31 cellular contexts compared by ENCODE assay signal in genomic region chr20:58155148-58155925, GRCh38.
DNase-seq lines count a peak whose midpoint lies in the region; ATAC-seq and TF ChIP-seq lines count a peak whose summit lies in the region.
"Had no signal": no experiment of that assay in that cellular context is flagged by ENCODE, and none has a peak within 500 bp of the region (broad histone marks: within the 10 kb centered on the region; RNA-seq: fewer than 3 reads in every experiment).

No MANE protein-coding gene starts in this region.

- TF ChIP-seq CTCF in NB4 (IDR thresholded peaks at IDR 0.05; ENCODE audit: low read depth, low read length) (peak; percentile 1), epithelial cell of proximal tubule (conservative IDR thresholded peaks at IDR 0.05; ENCODE audit: low read depth, low read length) (peak; percentile 30)

- H3K4me1 ChIP-seq in neuronal stem cell (ENCODE audit: control insufficient read depth in 2 of 2, insufficient read depth in 1 of 2, low read depth in 1 of 2, low read length in 2 of 2) = peaks cover 0 to 9% of the 10 kb centered on the region in 2 donors
- H3K4me1 ChIP-seq: gastrocnemius medialis, pancreas, testis had no signal

- ATAC-seq in natural killer cell treated with Interleukin-12 subunit alpha and Interleukin-12 subunit beta and Interleukin-15 and Interleukin-18, amount 100 ng/mL, for 72 hours = no peak
- ATAC-seq: activated CD8-positive, alpha-beta T cell treated with anti-CD3 and anti-CD28 coated beads for 36 hours; gastrocnemius medialis; pancreas; Right ventricle myocardium inferior had no signal

- H3K4me3 Mint-ChIP-seq in natural killer cell treated with Interleukin-12 subunit alpha and Interleukin-12 subunit beta and Interleukin-15 and Interleukin-18, amount 100 ng/mL, for 72 hours = no peak overlapping the region
- H3K4me3 Mint-ChIP-seq: activated CD8-positive, alpha-beta T cell treated with anti-CD3 and anti-CD28 coated beads for 36 hours; activated naive CD4-positive, alpha-beta T cell treated with anti-CD3 and anti-CD28 coated beads, Interleukin-2, amount 10 ng/mL, durations not matched to agents 7 days and 5 days; nephron progenitor cell; stimulated activated naive CD8-positive, alpha-beta T cell treated with anti-CD3 and anti-CD28 coated beads, Interleukin-15, Interleukin-2, amounts not matched to agents 100 ng/mL and 50 ng/mL, for 24 hours had no signal

- H3K27ac Mint-ChIP-seq in natural killer cell treated with Interleukin-12 subunit alpha and Interleukin-12 subunit beta and Interleukin-15 and Interleukin-18, amount 100 ng/mL, for 72 hours = no peak overlapping the region
- H3K27ac Mint-ChIP-seq: activated CD8-positive, alpha-beta T cell treated with anti-CD3 and anti-CD28 coated beads for 36 hours; activated naive CD4-positive, alpha-beta T cell treated with anti-CD3 and anti-CD28 coated beads, Interleukin-2, amount 10 ng/mL, durations not matched to agents 7 days and 5 days; nephron progenitor cell; stimulated activated naive CD8-positive, alpha-beta T cell treated with anti-CD3 and anti-CD28 coated beads, Interleukin-15, Interleukin-2, amounts not matched to agents 100 ng/mL and 50 ng/mL, for 24 hours had no signal

- no peaks in the 10 kb centered on the region for H3K36me3 Mint-ChIP-seq in natural killer cell treated with Interleukin-12 subunit alpha and Interleukin-12 subunit beta and Interleukin-15 and Interleukin-18, amount 100 ng/mL, for 72 hours
- H3K36me3 Mint-ChIP-seq: activated naive CD4-positive, alpha-beta T cell treated with anti-CD3 and anti-CD28 coated beads, Interleukin-2, amount 10 ng/mL, durations not matched to agents 7 days and 5 days had no signal

- no peak overlapping the region for H3K4me2 ChIP-seq in neuronal stem cell (ENCODE audit: insufficient read depth, low read length, poor library complexity, severe bottlenecking)
- H3K4me2 ChIP-seq: PC-9, SK-N-SH had no signal

- no peak overlapping the region for H2BK12ac ChIP-seq in neuronal stem cell (ENCODE audit: low read length)

- H2BK5ac ChIP-seq in neuronal stem cell (ENCODE audit: low read length) = no peak overlapping the region

- no peaks in the 10 kb centered on the region for H3K9me3 ChIP-seq in neuronal stem cell (replicated peaks in 1 of 2; ENCODE audit: control insufficient read depth in 2 of 2, insufficient read depth in 1 of 2, low read depth in 1 of 2, low read length in 2 of 2)
- H3K9me3 ChIP-seq: gastrocnemius medialis, pancreas, SK-N-SH, testis had no signal

- no peak overlapping the region for H2AK5ac ChIP-seq in neuronal stem cell (ENCODE audit: low read depth, low read length)

- H3K9ac ChIP-seq in neuronal stem cell (ENCODE audit: low read depth, low read length, poor library complexity) = no peak overlapping the region
- H3K9ac ChIP-seq: SK-N-SH had no signal

- TF ChIP-seq POLR2A in NB4 (IDR thresholded peaks at IDR 0.05; ENCODE audit: extremely low read depth, insufficient read length) = no peak

- DNase-seq in DMS 273 (lab: John Stamatoyannopoulos, UW; ENCODE audit: unreplicated experiment) (peak; percentile 5), DMS 273 treated with DMSO at 0.1 percent for 48 hours (lab: John Stamatoyannopoulos, UW) (no peak), NB4 (ENCODE audit: low read depth) (no peak), epithelial cell of proximal tubule (ENCODE audit: low read depth) (no peak), neuronal stem cell (ENCODE audit: low spot score) (no peak), NCI-H2196 (lab: John Stamatoyannopoulos, UW; ENCODE audit: unreplicated experiment) (no peak)
- DNase-seq in natural killer cell treated with Interleukin-12 subunit alpha and Interleukin-12 subunit beta and Interleukin-15 and Interleukin-18, amount 100 ng/mL, for 72 hours (ENCODE audit: low spot score) = no peak
- DNase-seq in activated T-cell treated with anti-CD3 and anti-CD28 coated beads, Interleukin-2, amount 50 U/mL, for 48 hours = no peak
- DNase-seq: activated CD4-positive, CD25-positive, alpha-beta regulatory T cell treated with anti-CD3 and anti-CD28 coated beads, Interleukin-2, amount 50 U/mL, for 72 hours; activated CD8-positive, alpha-beta memory T cell treated with anti-CD3 and anti-CD28 coated beads, Interleukin-2, amount 50 U/mL, for 48 hours; activated CD8-positive, alpha-beta T cell treated with anti-CD3 and anti-CD28 coated beads for 36 hours; activated naive CD4-positive, alpha-beta T cell treated with anti-CD3 and anti-CD28 coated beads, Interleukin-2, amount 10 ng/mL, durations not matched to agents 7 days and 5 days; amygdala; DND-41; dorsolateral prefrontal cortex; gastrocnemius medialis; NCI-H1092; NCI-H1694; NCI-H446; NCI-H774; nephron progenitor cell; pancreas; PC-9; retina; SK-N-SH; stimulated activated CD4-positive, alpha-beta T cell treated with anti-CD3 and anti-CD28 coated beads, Interleukin-1b, Interleukin-23, amount 100 ng/mL, for 48 hours; testis had no signal

- no peaks in the 10 kb centered on the region for H3K4me1 Mint-ChIP-seq in natural killer cell treated with Interleukin-12 subunit alpha and Interleukin-12 subunit beta and Interleukin-15 and Interleukin-18, amount 100 ng/mL, for 72 hours (ENCODE audit: low read depth in 2 of 2)
- H3K4me1 Mint-ChIP-seq: activated naive CD4-positive, alpha-beta T cell treated with anti-CD3 and anti-CD28 coated beads, Interleukin-2, amount 10 ng/mL, durations not matched to agents 7 days and 5 days had no signal

- H4K8ac ChIP-seq in neuronal stem cell (ENCODE audit: low read depth, low read length) = no peak overlapping the region

- H3K79me1 ChIP-seq in neuronal stem cell (ENCODE audit: low read depth, low read length) = no peaks in the 10 kb centered on the region

- H3K4me3 ChIP-seq in NB4 (ENCODE audit: low read depth, low read length) = no peak overlapping the region
- H3K4me3 ChIP-seq in epithelial cell of proximal tubule (ENCODE audit: low read depth, low read length) = no peak overlapping the region
- H3K4me3 ChIP-seq in neuronal stem cell (ENCODE audit: low read length in 2 of 2) = no peak overlapping the region
- H3K4me3 ChIP-seq: dorsolateral prefrontal cortex, gastrocnemius medialis, pancreas, PC-9, testis had no signal

- H3K36me3 ChIP-seq in neuronal stem cell (replicated peaks in 1 of 2; ENCODE audit: control insufficient read depth in 2 of 2, insufficient read depth in 2 of 2, low read length in 2 of 2) = no peaks in the 10 kb centered on the region
- H3K36me3 ChIP-seq: gastrocnemius medialis, pancreas had no signal

- peaks cover 17 to 22% of the 10 kb centered on the region in 2 donors for H3K27me3 Mint-ChIP-seq in natural killer cell treated with Interleukin-12 subunit alpha and Interleukin-12 subunit beta and Interleukin-15 and Interleukin-18, amount 100 ng/mL, for 72 hours

- H3K27me3 ChIP-seq in neuronal stem cell (ENCODE audit: control insufficient read depth in 3 of 3, insufficient read depth in 3 of 3, low read depth in 1 of 3, low read length in 3 of 3) = peaks cover 0 to 19% (median 4%) of the 10 kb centered on the region in 3 experiments
- H3K27me3 ChIP-seq: pancreas, testis had no signal

- no peak overlapping the region for H3K23ac ChIP-seq in neuronal stem cell (ENCODE audit: low read depth, low read length, poor library complexity)

- H3K9me3 Mint-ChIP-seq in natural killer cell treated with Interleukin-12 subunit alpha and Interleukin-12 subunit beta and Interleukin-15 and Interleukin-18, amount 100 ng/mL, for 72 hours = no peaks in the 10 kb centered on the region
- H3K9me3 Mint-ChIP-seq: activated CD8-positive, alpha-beta T cell treated with anti-CD3 and anti-CD28 coated beads for 36 hours; activated naive CD4-positive, alpha-beta T cell treated with anti-CD3 and anti-CD28 coated beads, Interleukin-2, amount 10 ng/mL, durations not matched to agents 7 days and 5 days; nephron progenitor cell; stimulated activated naive CD8-positive, alpha-beta T cell treated with anti-CD3 and anti-CD28 coated beads, Interleukin-15, Interleukin-2, amounts not matched to agents 100 ng/mL and 50 ng/mL, for 24 hours had no signal

- H3K14ac ChIP-seq in neuronal stem cell (ENCODE audit: low read length) = no peak overlapping the region

- no peak overlapping the region for H3K4ac ChIP-seq in neuronal stem cell (ENCODE audit: low read length)

- H2BK120ac ChIP-seq in neuronal stem cell (ENCODE audit: low read depth, low read length) = no peak overlapping the region

- WGBS in neuronal stem cell (ENCODE audit: extremely low coverage in 2 of 2, insufficient read length in 2 of 2, insufficient replicate concordance in 1 of 2), 2 donors = no CpG with 5 or more reads among the region's 13 CpGs

- H3K18ac ChIP-seq in neuronal stem cell (ENCODE audit: low read length) = peak overlapping the region; percentile 60

- H2BK15ac ChIP-seq in neuronal stem cell (ENCODE audit: low read length) = no peak overlapping the region

- H4K91ac ChIP-seq in neuronal stem cell (ENCODE audit: low read depth, low read length, poor library complexity) = no peak overlapping the region

- no peak overlapping the region for H3K27ac ChIP-seq in neuronal stem cell (replicated peaks; ENCODE audit: low read length)
- H3K27ac ChIP-seq: 22Rv1, C4-2B, dorsolateral prefrontal cortex, gastrocnemius medialis, pancreas, PC-9, testis had no signal

- H2AFZ ChIP-seq in neuronal stem cell (ENCODE audit: low read length) = no peak overlapping the region
- H2AFZ ChIP-seq: PC-9 had no signal
